In genomic region chr17:17818088-17818526, GRCh38 we compare ENCODE assay signal across 12 cellular contexts. TPM values are rescaled to one million over a fixed set of nuclear protein-coding genes. Genes with fewer than 3 reads are reported as not detected.
A peak's percentile ranks its signal among the peaks of the same experiment; 100 is the strongest.
DNase-seq lines count a peak whose midpoint lies in the region; ATAC-seq and TF ChIP-seq lines count a peak whose summit lies in the region.
"Had no signal": no experiment of that assay in that cellular context is flagged by ENCODE, and none has a peak within 500 bp of the region (broad histone marks: within the 10 kb centered on the region; RNA-seq: fewer than 3 reads in every experiment).

No MANE protein-coding gene starts in this region.

- peaks cover 38% of the 10 kb centered on the region for H3K4me1 ChIP-seq in SJCRH30

- peak; percentile 63 for DNase-seq in left ventricle myocardium superior
- DNase-seq in cardiac septum (ENCODE audit: low spot score), result no peak
- DNase-seq in SJCRH30, result peak; percentile 81 to 86
- peak; percentile 34 for DNase-seq in fibroblast of pulmonary artery (ENCODE audit: low read depth)
- no peak for DNase-seq in lower leg skin (ENCODE audit: low spot score in 2 of 2)
- no peak for DNase-seq in activated T-cell treated with anti-CD3 and anti-CD28 coated beads for 4 hours
- no peak for DNase-seq in NOMO-1 treated with DMSO at 0.1 percent for 48 hours (lab: John Stamatoyannopoulos, UW; ENCODE audit: unreplicated experiment)
- DNase-seq: cerebellar nuclear complex, NCI-H69, spleen had no signal

- no peak overlapping the region for H3K27ac ChIP-seq in SJCRH30
- H3K27ac ChIP-seq: HL-60, spleen had no signal

- intact Hi-C loops in left ventricle myocardium superior (cut with micrococcal nuclease) (no loop called here), cardiac septum (cut with DNase I) (no loop called here), lower leg skin (cut with DNase I; ENCODE audit: low total_unique reads) (no loop called here)

- H3K27me3 ChIP-seq in SJCRH30, result no peaks in the 10 kb centered on the region
- H3K27me3 ChIP-seq: spleen had no signal

- TF ChIP-seq POLR2A in lower leg skin (IDR thresholded peaks at IDR 0.05), result no peak

- H3K9me3 ChIP-seq in SJCRH30 (replicated peaks), result no peaks in the 10 kb centered on the region
- H3K9me3 ChIP-seq: spleen had no signal

- no peaks in the 10 kb centered on the region for H3K36me3 ChIP-seq in SJCRH30

- 67 to 69% methylated on average over 10 of the region's 10 CpGs for WGBS in lower leg skin, 2 donors

- H3K4me3 ChIP-seq in SJCRH30, result no peak overlapping the region
- no peak overlapping the region for H3K4me3 ChIP-seq in fibroblast of pulmonary artery (replicated peaks; ENCODE audit: low read depth, low read length)
- no peak overlapping the region for H3K4me3 ChIP-seq in lower leg skin (ENCODE audit: low read depth, poor library complexity, severe bottlenecking)
- H3K4me3 ChIP-seq: spleen had no signal

- peak; percentile 6 for ATAC-seq in left ventricle myocardium superior
- ATAC-seq in HG02588 (IDR thresholded peaks at IDR 0.05; ENCODE audit: unreplicated experiment), result no peak

- no peak for TF ChIP-seq CTCF in fibroblast of pulmonary artery (IDR thresholded peaks at IDR 0.05; ENCODE audit: low read length, missing control alignments)
- no peak for TF ChIP-seq CTCF in lower leg skin (IDR thresholded peaks at IDR 0.05)

RNA-seq across cellular contexts. Expression of gene SREBF1, which starts 18.7 kb away (rescaled TPM):
- total RNA-seq in left ventricle myocardium superior (15.2 TPM), cardiac septum (17.1 TPM), lower leg skin (100 to 1,000 TPM in 2 of 4 donors, 10 to 100 TPM in 2; 54.3 to 146 (median 102) TPM)
- 65.3 and 74.1 TPM in 2 replicates for total RNA-seq in SJCRH30 (2014; rRNA removed; shearing (Covaris generic))

Comparison
In these comparisons a context has a peak if more than half of its experiments do, and no peak if none do; other contexts are left out.
1. DNase-seq: peak in left ventricle myocardium superior (single experiment), SJCRH30 (2 of 2) and fibroblast of pulmonary artery (single experiment); none in cardiac septum (single experiment), lower leg skin (0 of 2), activated T-cell treated with anti-CD3 and anti-CD28 coated beads for 4 hours (single experiment) and NOMO-1 treated with DMSO at 0.1 percent for 48 hours (single experiment).